In the genomic region with DNA sequence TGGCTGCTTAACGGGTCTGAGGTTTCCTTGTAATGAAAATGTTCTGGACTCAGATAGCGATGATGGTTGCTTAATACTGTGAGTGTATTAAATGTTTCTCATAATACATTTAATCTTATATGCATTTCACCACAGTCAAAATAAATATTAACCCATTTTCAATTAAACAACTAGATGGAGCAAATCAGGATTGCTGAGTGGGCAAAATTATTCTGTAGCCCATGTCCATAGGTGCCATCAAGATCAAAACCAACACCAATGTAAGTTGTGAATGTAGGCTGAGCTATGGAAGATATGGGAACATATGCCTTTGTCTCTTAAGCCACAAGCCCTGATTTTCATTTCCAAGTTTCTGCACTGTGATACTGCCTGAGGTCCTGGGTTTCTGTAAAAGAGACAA, we compare ENCODE assay signal across 3 cellular contexts.
TF ChIP-seq lines count a peak whose summit lies in the region.

No MANE protein-coding gene starts in this region.

TF ChIP-seq in HepG2, 621 proteins besides CTCF, POLR2A, EP300 and RAD21:
- TF ChIP-seq MAFF (IDR thresholded peaks at IDR 0.05; ENCODE audit: low read depth, low read length) (peak; percentile 93), ZNF326 (CRISPR knock-in tag; IDR thresholded peaks at IDR 0.05; ENCODE audit: borderline replicate concordance) (no peak), ZMYM2 (CRISPR knock-in tag; IDR thresholded peaks at IDR 0.05) (no peak), MXD1 (CRISPR knock-in tag; IDR thresholded peaks at IDR 0.05) (no peak), MAFK (conservative IDR thresholded peaks at IDR 0.05 in 1 of 2, IDR thresholded peaks at IDR 0.05 in 1 of 2; ENCODE audit: low read length in 2 of 2) (peak; percentile 83 to 95)

TF ChIP-seq in K562, 482 proteins besides CTCF, POLR2A, EP300 and RAD21 (continues in another document):
- TF ChIP-seq C11orf30 (IDR thresholded peaks at IDR 0.05; ENCODE audit: low read depth): peak; percentile 31; the same call in 1 of the 2 replicates
- no peak for TF ChIP-seq TARDBP (IDR thresholded peaks at IDR 0.05)
- no peak for TF ChIP-seq RFX5 (IDR thresholded peaks at IDR 0.05; ENCODE audit: low read depth, low read length)
- TF ChIP-seq, protein P1, sequence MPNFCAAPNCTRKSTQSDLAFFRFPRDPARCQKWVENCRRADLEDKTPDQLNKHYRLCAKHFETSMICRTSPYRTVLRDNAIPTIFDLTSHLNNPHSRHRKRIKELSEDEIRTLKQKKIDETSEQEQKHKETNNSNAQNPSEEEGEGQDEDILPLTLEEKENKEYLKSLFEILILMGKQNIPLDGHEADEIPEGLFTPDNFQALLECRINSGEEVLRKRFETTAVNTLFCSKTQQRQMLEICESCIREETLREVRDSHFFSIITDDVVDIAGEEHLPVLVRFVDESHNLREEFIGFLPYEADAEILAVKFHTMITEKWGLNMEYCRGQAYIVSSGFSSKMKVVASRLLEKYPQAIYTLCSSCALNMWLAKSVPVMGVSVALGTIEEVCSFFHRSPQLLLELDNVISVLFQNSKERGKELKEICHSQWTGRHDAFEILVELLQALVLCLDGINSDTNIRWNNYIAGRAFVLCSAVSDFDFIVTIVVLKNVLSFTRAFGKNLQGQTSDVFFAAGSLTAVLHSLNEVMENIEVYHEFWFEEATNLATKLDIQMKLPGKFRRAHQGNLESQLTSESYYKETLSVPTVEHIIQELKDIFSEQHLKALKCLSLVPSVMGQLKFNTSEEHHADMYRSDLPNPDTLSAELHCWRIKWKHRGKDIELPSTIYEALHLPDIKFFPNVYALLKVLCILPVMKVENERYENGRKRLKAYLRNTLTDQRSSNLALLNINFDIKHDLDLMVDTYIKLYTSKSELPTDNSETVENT (CRISPR knock-in tag; IDR thresholded peaks at IDR 0.05): no peak
- TF ChIP-seq, protein P2, sequence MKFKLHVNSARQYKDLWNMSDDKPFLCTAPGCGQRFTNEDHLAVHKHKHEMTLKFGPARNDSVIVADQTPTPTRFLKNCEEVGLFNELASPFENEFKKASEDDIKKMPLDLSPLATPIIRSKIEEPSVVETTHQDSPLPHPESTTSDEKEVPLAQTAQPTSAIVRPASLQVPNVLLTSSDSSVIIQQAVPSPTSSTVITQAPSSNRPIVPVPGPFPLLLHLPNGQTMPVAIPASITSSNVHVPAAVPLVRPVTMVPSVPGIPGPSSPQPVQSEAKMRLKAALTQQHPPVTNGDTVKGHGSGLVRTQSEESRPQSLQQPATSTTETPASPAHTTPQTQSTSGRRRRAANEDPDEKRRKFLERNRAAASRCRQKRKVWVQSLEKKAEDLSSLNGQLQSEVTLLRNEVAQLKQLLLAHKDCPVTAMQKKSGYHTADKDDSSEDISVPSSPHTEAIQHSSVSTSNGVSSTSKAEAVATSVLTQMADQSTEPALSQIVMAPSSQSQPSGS (CRISPR knock-in tag; IDR thresholded peaks at IDR 0.05): no peak
- TF ChIP-seq IRF9 (tag; IDR thresholded peaks at IDR 0.05): no peak
- TF ChIP-seq MAFG (tag; conservative IDR thresholded peaks at IDR 0.05): peak; percentile 38; the same call in 1 of the 2 replicates
- no peak for TF ChIP-seq ARID1B (IDR thresholded peaks at IDR 0.05)
- TF ChIP-seq ELF2 (CRISPR knock-in tag; IDR thresholded peaks at IDR 0.05): no peak
- TF ChIP-seq SNAPC5 (CRISPR knock-in tag; IDR thresholded peaks at IDR 0.05): no peak
- TF ChIP-seq, protein P3, sequence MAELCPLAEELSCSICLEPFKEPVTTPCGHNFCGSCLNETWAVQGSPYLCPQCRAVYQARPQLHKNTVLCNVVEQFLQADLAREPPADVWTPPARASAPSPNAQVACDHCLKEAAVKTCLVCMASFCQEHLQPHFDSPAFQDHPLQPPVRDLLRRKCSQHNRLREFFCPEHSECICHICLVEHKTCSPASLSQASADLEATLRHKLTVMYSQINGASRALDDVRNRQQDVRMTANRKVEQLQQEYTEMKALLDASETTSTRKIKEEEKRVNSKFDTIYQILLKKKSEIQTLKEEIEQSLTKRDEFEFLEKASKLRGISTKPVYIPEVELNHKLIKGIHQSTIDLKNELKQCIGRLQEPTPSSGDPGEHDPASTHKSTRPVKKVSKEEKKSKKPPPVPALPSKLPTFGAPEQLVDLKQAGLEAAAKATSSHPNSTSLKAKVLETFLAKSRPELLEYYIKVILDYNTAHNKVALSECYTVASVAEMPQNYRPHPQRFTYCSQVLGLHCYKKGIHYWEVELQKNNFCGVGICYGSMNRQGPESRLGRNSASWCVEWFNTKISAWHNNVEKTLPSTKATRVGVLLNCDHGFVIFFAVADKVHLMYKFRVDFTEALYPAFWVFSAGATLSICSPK (IDR thresholded peaks at IDR 0.05; ENCODE audit: borderline replicate concordance): no peak
- TF ChIP-seq, protein P4, sequence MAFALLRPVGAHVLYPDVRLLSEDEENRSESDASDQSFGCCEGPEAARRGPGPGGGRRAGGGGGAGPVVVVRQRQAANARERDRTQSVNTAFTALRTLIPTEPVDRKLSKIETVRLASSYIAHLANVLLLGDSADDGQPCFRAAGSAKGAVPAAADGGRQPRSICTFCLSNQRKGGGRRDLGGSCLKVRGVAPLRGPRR (CRISPR knock-in tag; IDR thresholded peaks at IDR 0.05): no peak
- TF ChIP-seq MAFK (IDR thresholded peaks at IDR 0.05; ENCODE audit: low read length): peak; percentile 76
- TF ChIP-seq SMAD3 (CRISPR knock-in tag; conservative IDR thresholded peaks at IDR 0.05): no peak
- no peak for TF ChIP-seq ATF6 (CRISPR knock-in tag; IDR thresholded peaks at IDR 0.05)

TF ChIP-seq in neural cell, 6 proteins besides CTCF, POLR2A, EP300 and RAD21:
- TF ChIP-seq, protein P5, sequence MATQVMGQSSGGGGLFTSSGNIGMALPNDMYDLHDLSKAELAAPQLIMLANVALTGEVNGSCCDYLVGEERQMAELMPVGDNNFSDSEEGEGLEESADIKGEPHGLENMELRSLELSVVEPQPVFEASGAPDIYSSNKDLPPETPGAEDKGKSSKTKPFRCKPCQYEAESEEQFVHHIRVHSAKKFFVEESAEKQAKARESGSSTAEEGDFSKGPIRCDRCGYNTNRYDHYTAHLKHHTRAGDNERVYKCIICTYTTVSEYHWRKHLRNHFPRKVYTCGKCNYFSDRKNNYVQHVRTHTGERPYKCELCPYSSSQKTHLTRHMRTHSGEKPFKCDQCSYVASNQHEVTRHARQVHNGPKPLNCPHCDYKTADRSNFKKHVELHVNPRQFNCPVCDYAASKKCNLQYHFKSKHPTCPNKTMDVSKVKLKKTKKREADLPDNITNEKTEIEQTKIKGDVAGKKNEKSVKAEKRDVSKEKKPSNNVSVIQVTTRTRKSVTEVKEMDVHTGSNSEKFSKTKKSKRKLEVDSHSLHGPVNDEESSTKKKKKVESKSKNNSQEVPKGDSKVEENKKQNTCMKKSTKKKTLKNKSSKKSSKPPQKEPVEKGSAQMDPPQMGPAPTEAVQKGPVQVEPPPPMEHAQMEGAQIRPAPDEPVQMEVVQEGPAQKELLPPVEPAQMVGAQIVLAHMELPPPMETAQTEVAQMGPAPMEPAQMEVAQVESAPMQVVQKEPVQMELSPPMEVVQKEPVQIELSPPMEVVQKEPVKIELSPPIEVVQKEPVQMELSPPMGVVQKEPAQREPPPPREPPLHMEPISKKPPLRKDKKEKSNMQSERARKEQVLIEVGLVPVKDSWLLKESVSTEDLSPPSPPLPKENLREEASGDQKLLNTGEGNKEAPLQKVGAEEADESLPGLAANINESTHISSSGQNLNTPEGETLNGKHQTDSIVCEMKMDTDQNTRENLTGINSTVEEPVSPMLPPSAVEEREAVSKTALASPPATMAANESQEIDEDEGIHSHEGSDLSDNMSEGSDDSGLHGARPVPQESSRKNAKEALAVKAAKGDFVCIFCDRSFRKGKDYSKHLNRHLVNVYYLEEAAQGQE (IDR thresholded peaks at IDR 0.05; ENCODE audit: borderline replicate concordance): no peak
- TF ChIP-seq SMC3 (conservative IDR thresholded peaks at IDR 0.05; ENCODE audit: poor library complexity) (no peak), TAF1 (IDR thresholded peaks at IDR 0.05; ENCODE audit: low read depth) (no peak), POLR2AphosphoS5 (IDR thresholded peaks at IDR 0.05) (no peak), MXI1 (conservative IDR thresholded peaks at IDR 0.05; ENCODE audit: poor library complexity, severe bottlenecking) (no peak), EZH2 (IDR thresholded peaks at IDR 0.05; ENCODE audit: borderline replicate concordance, insufficient read depth, low read length, poor library complexity, severe bottlenecking) (no peak)
